In the genomic region with DNA sequence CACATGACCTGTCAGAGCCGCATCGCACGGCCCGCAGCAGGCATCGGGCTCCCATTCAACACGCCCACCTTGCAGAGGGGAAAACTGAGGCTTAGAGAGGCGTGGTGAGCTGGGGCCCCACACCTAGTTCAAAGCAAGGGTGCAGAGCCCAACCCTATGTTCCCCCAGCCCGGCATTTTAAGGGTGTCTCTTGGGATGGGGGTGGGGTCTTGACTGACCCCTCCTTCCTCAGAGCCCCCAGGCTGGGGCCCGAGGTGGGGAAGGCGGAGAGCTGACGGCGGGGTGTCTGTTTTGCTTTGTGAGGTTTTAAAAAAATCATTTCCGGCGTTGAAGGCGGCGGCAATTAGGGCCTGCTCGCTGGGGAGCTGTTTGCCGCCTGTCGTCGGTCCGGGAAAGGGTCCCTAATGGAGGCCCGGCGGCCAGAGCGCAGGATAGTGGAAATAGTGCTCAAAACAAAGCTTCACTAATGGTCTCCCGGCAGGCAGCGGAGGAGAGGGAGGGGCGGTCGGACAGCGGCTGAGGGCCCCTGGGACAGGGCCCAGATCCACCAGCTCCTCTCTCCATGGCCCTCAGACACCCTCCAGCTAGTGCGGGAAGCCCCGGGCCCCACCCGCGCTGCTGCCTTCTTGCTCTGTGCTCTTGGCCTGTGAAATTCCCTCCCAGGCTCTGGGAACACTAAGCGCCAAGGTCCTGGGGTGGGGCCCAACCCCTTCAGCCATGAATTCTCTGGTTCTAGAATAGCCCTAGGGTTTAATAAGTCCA, we compare ENCODE assay signal across 8 cellular contexts. TPM values are rescaled to one million over a fixed set of nuclear protein-coding genes. Genes with fewer than 3 reads are reported as not detected.
A peak's percentile ranks its signal among the peaks of the same experiment; 100 is the strongest.
DNase-seq lines count a peak whose midpoint lies in the region; ATAC-seq, FAIRE-seq and TF ChIP-seq lines count a peak whose summit lies in the region.

No MANE protein-coding gene starts in this region.

- H3K9me2 ChIP-seq in GM23338 (ENCODE audit: insufficient read depth): no peaks in the 10 kb centered on the region

- H3K36me3 ChIP-seq in GM23338 (ENCODE audit: insufficient read depth) (no peaks in the 10 kb centered on the region), psoas muscle (ENCODE audit: insufficient read depth in 1 of 2, low read depth in 1 of 2) (no peaks in the 10 kb centered on the region)

- ATAC-seq in GM23338: peak; percentile 64
- ATAC-seq in SK-N-SH treated with all-trans-retinoic acid at 6 μM for 48 hours: peak; percentile 12; the same call in 1 of the 3 replicates
- ATAC-seq in psoas muscle: peak in 2 of 4 donors; percentile 44 to 54

- peak overlapping the region; percentile 79 for H3K4me3 Mint-ChIP-seq in GM23338

- peaks cover 10% of the 10 kb centered on the region; the same call in 1 of the 2 replicates for H3F3A ChIP-seq in GM23338 (replicated peaks; ENCODE audit: low read depth)

- no peaks in the 10 kb centered on the region for H3K36me3 Mint-ChIP-seq in GM23338 (ENCODE audit: low read depth)

- intact Hi-C loops in psoas muscle (cut with DNase I): no loop called here

- FAIRE-seq in RCC 7860 (lab: Jason Lieb, UNC): no peak

- H3K27me3 Mint-ChIP-seq in GM23338 (ENCODE audit: insufficient read depth, low read depth, poor library complexity): peaks cover 14% of the 10 kb centered on the region

- peak; percentile 82 for DNase-seq in GM23338 (ENCODE audit: low spot score)
- DNase-seq in fibroblast of the aortic adventitia (ENCODE audit: low read depth): no peak
- DNase-seq in psoas muscle: no peak
- DNase-seq in NCI-H2107 treated with DMSO at 0.1 percent for 48 hours (lab: John Stamatoyannopoulos, UW; ENCODE audit: unreplicated experiment): no peak
- DNase-seq in RCC 7860 (ENCODE audit: low spot score): no peak
- DNase-seq in LoVo (ENCODE audit: low spot score): no peak
- DNase-seq in A172 (ENCODE audit: low spot score): no peak

- peaks cover 47% of the 10 kb centered on the region for H3K4me1 ChIP-seq in GM23338 (ENCODE audit: insufficient read depth)
- H3K4me1 ChIP-seq in psoas muscle: no peaks in the 10 kb centered on the region

- H3K27me3 ChIP-seq in GM23338 (ENCODE audit: insufficient read depth) (peaks cover 14% of the 10 kb centered on the region; the same call in 1 of the 2 replicates), psoas muscle (ENCODE audit: insufficient read depth in 3 of 3, low read length in 2 of 3) (peaks cover 0 to 89% (median 30%) of the 10 kb centered on the region in 3 donors)

- no peaks in the 10 kb centered on the region for H3K79me2 ChIP-seq in GM23338 (replicated peaks; ENCODE audit: insufficient read depth)

- no peaks in the 10 kb centered on the region for H3K9me3 ChIP-seq in psoas muscle

- no peak for TF ChIP-seq CTCF in GM23338 (conservative IDR thresholded peaks at IDR 0.05; ENCODE audit: low read depth in 2 of 2)
- peak; percentile 4 for TF ChIP-seq CTCF in fibroblast of the aortic adventitia (IDR thresholded peaks at IDR 0.05; ENCODE audit: insufficient read depth, low read length)
- TF ChIP-seq CTCF in psoas muscle (IDR thresholded peaks at IDR 0.05): no peak

- H3K4me1 Mint-ChIP-seq in GM23338: peaks cover 63% of the 10 kb centered on the region

- no peaks in the 10 kb centered on the region for H4K20me1 ChIP-seq in GM23338 (replicated peaks; ENCODE audit: insufficient read depth)

- H3K9me3 Mint-ChIP-seq in GM23338: no peaks in the 10 kb centered on the region

- WGBS in psoas muscle, 3 donors: 8 to 10% (median 9%) methylated on average over 34 of the region's 34 CpGs

- H3K27ac ChIP-seq in GM23338 (ENCODE audit: low read depth) (peak overlapping the region; percentile 79), psoas muscle (no peak overlapping the region)

- peak overlapping the region; percentile 92 for H3K27ac Mint-ChIP-seq in GM23338

- peak overlapping the region; percentile 88 for H3K4me2 ChIP-seq in GM23338

- H3K4me3 ChIP-seq in GM23338: peak overlapping the region; percentile 68
- H3K4me3 ChIP-seq in fibroblast of the aortic adventitia (ENCODE audit: low read depth, low read length): no peak overlapping the region
- peak overlapping the region; percentile 13 for H3K4me3 ChIP-seq in psoas muscle

- peak overlapping the region; percentile 98 for H2AFZ ChIP-seq in GM23338

TF ChIP-seq in SK-N-SH treated with all-trans-retinoic acid at 6 μM for 48 hours, 23 proteins besides CTCF, POLR2A, EP300 and RAD21:
- TF ChIP-seq CSRNP3 (CRISPR knock-in tag; IDR thresholded peaks at IDR 0.05) (no peak), TSHZ2 (CRISPR knock-in tag; IDR thresholded peaks at IDR 0.05) (no peak), TOX (CRISPR knock-in tag; IDR thresholded peaks at IDR 0.05; ENCODE audit: borderline replicate concordance) (no peak), ZC3H10 (CRISPR knock-in tag; IDR thresholded peaks at IDR 0.05) (no peak), PPARA (CRISPR knock-in tag; IDR thresholded peaks at IDR 0.05; ENCODE audit: borderline replicate concordance) (no peak), TCF4 (CRISPR knock-in tag; IDR thresholded peaks at IDR 0.05; ENCODE audit: borderline replicate concordance) (no peak), ISL1 (CRISPR knock-in tag; IDR thresholded peaks at IDR 0.05) (no peak)

RNA-seq across cellular contexts. Expression of gene VSTM2L, which starts 11.9 kb away (rescaled TPM):
- 0.43 and 1.9 TPM in 2 replicates for total RNA-seq in GM23338 (2014; rRNA removed; shearing (Covaris generic))
- polyA plus RNA-seq in GM23338 (2016; fragmentation: Nextera tagmentation; extraction: Ambion mirVana) (0.54 and 0.60 TPM in 2 replicates), psoas muscle (1 to 10 TPM in 1 of 3 donors, under 1 TPM in 2; 0.05 to 2.8 (median 0.10) TPM)
- total RNA-seq in fibroblast of the aortic adventitia (ENCODE audit: low replicate concordance) (0.57 and 1.4 TPM in 2 replicates), psoas muscle (under 1 TPM; 0.49 to 0.95 (median 0.88) TPM)
- total RNA-seq in A172 (2014; rRNA removed; shearing (Covaris generic)): 0.24 and 1.4 TPM in 2 replicates
